In genomic region chr6:36381502-36382389, GRCh38 we compare ENCODE assay signal across 1 cellular context.
TF ChIP-seq lines count a peak whose summit lies in the region.

No MANE protein-coding gene starts in this region.

TF ChIP-seq in GM12878, 131 proteins besides CTCF, POLR2A, EP300 and RAD21 (continues in another document):
- peak; percentile 31; the same call in 1 of the 2 replicates for TF ChIP-seq CREB1 (IDR thresholded peaks at IDR 0.05; ENCODE audit: low read depth)
- TF ChIP-seq SMARCA5 (IDR thresholded peaks at IDR 0.05): no peak
- TF ChIP-seq CHD4 (IDR thresholded peaks at IDR 0.05): no peak
- TF ChIP-seq IKZF1 (conservative IDR thresholded peaks at IDR 0.05): peak; percentile 32; the same call in 1 of the 2 replicates
- no peak for TF ChIP-seq NFYA (IDR thresholded peaks at IDR 0.05; ENCODE audit: borderline replicate concordance, low read depth, low read length)
- no peak for TF ChIP-seq REST (IDR thresholded peaks at IDR 0.05; ENCODE audit: low read depth, low read length)
- TF ChIP-seq RFX5 (IDR thresholded peaks at IDR 0.05; ENCODE audit: low read depth, low read length): no peak
- TF ChIP-seq CBX5 (IDR thresholded peaks at IDR 0.05; ENCODE audit: low read depth): 0 out of 2 replicates have a peak, but pooled peaks have one; percentile 35
- TF ChIP-seq JUNB (IDR thresholded peaks at IDR 0.05): no peak
- no peak for TF ChIP-seq CEBPZ (IDR thresholded peaks at IDR 0.05; ENCODE audit: low read depth, low read length)
- TF ChIP-seq KLF5 (IDR thresholded peaks at IDR 0.05; ENCODE audit: partially characterized antibody): no peak
- TF ChIP-seq SIN3A (IDR thresholded peaks at IDR 0.05; ENCODE audit: low read depth, low read length): no peak
- no peak for TF ChIP-seq SP1 (IDR thresholded peaks at IDR 0.05; ENCODE audit: low read depth, low read length)
- TF ChIP-seq NFXL1 (IDR thresholded peaks at IDR 0.05; ENCODE audit: borderline replicate concordance): no peak
- no peak for TF ChIP-seq MYC (IDR thresholded peaks at IDR 0.05; ENCODE audit: insufficient read depth, insufficient read length, insufficient replicate concordance, low read length, severe bottlenecking)
- TF ChIP-seq ZBTB33 (IDR thresholded peaks at IDR 0.05): no peak
- no peak; the same call in 1 of the 2 replicates for TF ChIP-seq CHD2 (IDR thresholded peaks at IDR 0.05; ENCODE audit: borderline replicate concordance, low read depth, low read length)
- no peak for TF ChIP-seq WRNIP1 (IDR thresholded peaks at IDR 0.05; ENCODE audit: borderline replicate concordance, low read depth, low read length)
- TF ChIP-seq E4F1 (IDR thresholded peaks at IDR 0.05; ENCODE audit: borderline replicate concordance, partially characterized antibody): no peak
- TF ChIP-seq E2F4 (IDR thresholded peaks at IDR 0.05; ENCODE audit: low read depth, low read length): no peak
- TF ChIP-seq RELB (IDR thresholded peaks at IDR 0.05; ENCODE audit: low read depth): peak; percentile 47; the same call in 1 of the 2 replicates
- TF ChIP-seq LARP7 (IDR thresholded peaks at IDR 0.05): no peak
- TF ChIP-seq MYB (IDR thresholded peaks at IDR 0.05; ENCODE audit: borderline replicate concordance, low read depth, low read length): no peak
- TF ChIP-seq BCLAF1 (IDR thresholded peaks at IDR 0.05): no peak
- TF ChIP-seq NBN (IDR thresholded peaks at IDR 0.05): no peak
- TF ChIP-seq ATF3 (IDR thresholded peaks at IDR 0.05; ENCODE audit: borderline replicate concordance, extremely low read depth, low read depth, low read length): no peak
- TF ChIP-seq PKNOX1 (IDR thresholded peaks at IDR 0.05): peak; percentile 28; the same call in 1 of the 2 replicates
- TF ChIP-seq EZH2 (IDR thresholded peaks at IDR 0.05; ENCODE audit: borderline replicate concordance, control insufficient read depth, low read depth, low read length): no peak
- no peak for TF ChIP-seq ELK1 (IDR thresholded peaks at IDR 0.05; ENCODE audit: low read depth, low read length)
- TF ChIP-seq ZBED1 (IDR thresholded peaks at IDR 0.05; ENCODE audit: borderline replicate concordance): no peak
- TF ChIP-seq SMAD5 (IDR thresholded peaks at IDR 0.05; ENCODE audit: low read depth): no peak
- no peak for TF ChIP-seq BRCA1 (IDR thresholded peaks at IDR 0.05; ENCODE audit: low read depth, low read length)
- no peak for TF ChIP-seq NRF1 (conservative IDR thresholded peaks at IDR 0.05; ENCODE audit: low read depth, low read length)
- TF ChIP-seq POLR2AphosphoS5 (IDR thresholded peaks at IDR 0.05; ENCODE audit: low read length): no peak
- peak; percentile 61; the same call in 1 of the 2 replicates for TF ChIP-seq EED (IDR thresholded peaks at IDR 0.05; ENCODE audit: low read depth)
- TF ChIP-seq ZNF207 (IDR thresholded peaks at IDR 0.05; ENCODE audit: borderline replicate concordance): no peak
- no peak for TF ChIP-seq GATAD2B (conservative IDR thresholded peaks at IDR 0.05; ENCODE audit: low read depth)
- TF ChIP-seq HDAC6 (IDR thresholded peaks at IDR 0.05; ENCODE audit: unreplicated experiment): no peak
- no peak for TF ChIP-seq TCF12 (IDR thresholded peaks at IDR 0.05; ENCODE audit: low read depth, low read length)
- no peak for TF ChIP-seq TARDBP (IDR thresholded peaks at IDR 0.05; ENCODE audit: borderline replicate concordance)
- TF ChIP-seq BACH1 (IDR thresholded peaks at IDR 0.05; ENCODE audit: borderline replicate concordance): no peak
- TF ChIP-seq CBX3 (IDR thresholded peaks at IDR 0.05; ENCODE audit: borderline replicate concordance, low read depth): no peak
- TF ChIP-seq JUND (IDR thresholded peaks at IDR 0.05; ENCODE audit: low read depth, low read length): peak; percentile 50; the same call in 1 of the 2 replicates
